23 cellular contexts compared by ENCODE assay signal in the genomic region with DNA sequence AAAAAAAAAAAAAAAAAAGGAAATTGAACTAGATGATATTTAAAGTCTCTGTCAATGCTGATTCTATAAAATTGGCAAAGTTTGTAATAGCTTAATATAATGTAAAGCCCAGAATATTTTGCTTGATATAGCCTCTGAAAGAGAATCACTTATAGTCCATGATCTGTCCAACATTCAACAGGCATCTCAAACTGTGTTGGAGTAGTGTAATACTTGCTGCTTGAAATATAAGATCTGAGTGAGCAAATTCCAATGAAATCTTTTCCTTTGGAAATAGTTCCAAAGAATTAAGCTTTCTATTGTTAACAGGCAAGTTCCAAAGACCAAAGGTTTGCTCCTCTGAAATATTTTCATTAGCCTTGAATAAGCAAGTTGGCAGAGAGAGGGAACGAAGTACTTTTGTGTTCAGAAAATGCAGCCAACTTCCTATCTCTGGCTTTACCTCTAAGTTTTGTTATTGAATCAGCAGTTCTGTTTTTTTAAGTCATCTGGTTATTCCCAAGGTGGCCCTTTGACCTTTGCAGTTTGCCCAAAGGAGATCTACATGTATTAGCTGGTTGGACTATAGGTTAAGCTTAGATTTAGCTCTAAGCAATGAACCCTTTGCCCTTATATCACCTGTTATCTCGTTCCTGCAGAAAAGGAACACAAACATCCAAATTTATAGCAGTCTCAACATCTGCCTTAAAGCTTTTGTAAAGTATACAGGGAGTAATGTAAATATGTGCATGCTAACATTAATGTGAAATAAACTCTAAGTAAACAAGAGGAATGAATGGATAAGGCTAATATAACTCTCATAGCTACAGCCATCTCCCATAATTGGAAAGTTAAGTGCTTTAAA. TPM values are rescaled to one million over a fixed set of nuclear protein-coding genes. Genes with fewer than 3 reads are reported as not detected.
A peak's percentile ranks its signal among the peaks of the same experiment; 100 is the strongest.
DNase-seq lines count a peak whose midpoint lies in the region; ATAC-seq, FAIRE-seq and TF ChIP-seq lines count a peak whose summit lies in the region.
"Had no signal": no experiment of that assay in that cellular context is flagged by ENCODE, and none has a peak within 500 bp of the region (broad histone marks: within the 10 kb centered on the region; RNA-seq: fewer than 3 reads in every experiment).

No MANE protein-coding gene starts in this region.

- H3K4me3 Mint-ChIP-seq in naive thymus-derived CD8-positive, alpha-beta T cell, result no peak overlapping the region
- H3K4me3 Mint-ChIP-seq in activated T-cell treated with anti-CD3 and anti-CD28 coated beads, Interleukin-2, amount 50 U/mL, for 24 hours, result no peak overlapping the region
- H3K4me3 Mint-ChIP-seq: activated CD4-positive, alpha-beta T cell treated with anti-CD3 and anti-CD28 coated beads, Interleukin-2, amount 10 ng/mL, durations not matched to agents 24 days and 14 days; activated T-cell treated with anti-CD3 and anti-CD28 coated beads, Interleukin-2, amount 50 U/mL, for 72 hours; natural killer cell had no signal

- in situ Hi-C loops in astrocyte of the cerebellum (cut with HindIII; ENCODE audit: low sequenced_read_pairs), result no loop called here

- ATAC-seq in left lobe of liver, result peak; percentile 48
- no peak for ATAC-seq in naive thymus-derived CD8-positive, alpha-beta T cell
- ATAC-seq: activated T-cell treated with anti-CD3 and anti-CD28 coated beads, Interleukin-2, amount 50 U/mL, for 72 hours; natural killer cell had no signal

- no peak for TF ChIP-seq CTCF in astrocyte of the cerebellum (IDR thresholded peaks at IDR 0.05; ENCODE audit: low read depth, low read length, missing control alignments)

- no peak overlapping the region for H3K4me3 ChIP-seq in astrocyte of the cerebellum (ENCODE audit: low read depth, low read length)
- H3K4me3 ChIP-seq: MG63, SK-N-MC, spleen had no signal

- H3K27me3 Mint-ChIP-seq in naive thymus-derived CD8-positive, alpha-beta T cell, result peaks cover 0 to 10% (median 0%) of the 10 kb centered on the region in 5 donors
- no peaks in the 10 kb centered on the region for H3K27me3 Mint-ChIP-seq in activated T-cell treated with anti-CD3 and anti-CD28 coated beads, Interleukin-2, amount 50 U/mL, for 24 hours

- FAIRE-seq in GM19239 (lab: Jason Lieb, UNC), result no peak

- DNase-seq in DMS 273 (lab: John Stamatoyannopoulos, UW; ENCODE audit: unreplicated experiment) (peak; percentile 25), DMS 273 treated with DMSO at 0.1 percent for 48 hours (lab: John Stamatoyannopoulos, UW) (no peak), astrocyte of the cerebellum (ENCODE audit: low read depth) (peak; percentile 5), left lobe of liver (ENCODE audit: low spot score) (no peak), GM19239 (ENCODE audit: insufficient read length, low spot score) (no peak), NCI-H510A (lab: John Stamatoyannopoulos, UW) (no peak)
- no peak for DNase-seq in naive thymus-derived CD8-positive, alpha-beta T cell
- no peak for DNase-seq in activated T-cell treated with anti-CD3 and anti-CD28 coated beads, Interleukin-2, amount 50 U/mL, for 24 hours
- DNase-seq: 8988T; activated CD4-positive, alpha-beta T cell treated with anti-CD3 and anti-CD28 coated beads, Interleukin-2, amount 10 ng/mL, durations not matched to agents 24 days and 14 days; activated naive CD4-positive, alpha-beta T cell; activated T-cell treated with anti-CD3 and anti-CD28 coated beads, Interleukin-2, amount 50 U/mL, for 72 hours; islet precursor cell; MG63; midbrain; natural killer cell; NCI-H2029 treated with DMSO at 0.1 percent for 48 hours; NCI-H526 treated with DMSO at 0.1 percent for 48 hours; occipital lobe; retina; spleen; WERI-Rb-1 had no signal

- peaks cover 0 to 2% (median 0%) of the 10 kb centered on the region in 3 donors for H3K36me3 Mint-ChIP-seq in naive thymus-derived CD8-positive, alpha-beta T cell
- H3K36me3 Mint-ChIP-seq in activated T-cell treated with anti-CD3 and anti-CD28 coated beads, Interleukin-2, amount 50 U/mL, for 24 hours (ENCODE audit: low read depth), result no peaks in the 10 kb centered on the region
- H3K36me3 Mint-ChIP-seq: natural killer cell had no signal

- H3K9me3 Mint-ChIP-seq in naive thymus-derived CD8-positive, alpha-beta T cell, result no peaks in the 10 kb centered on the region
- no peaks in the 10 kb centered on the region for H3K9me3 Mint-ChIP-seq in activated T-cell treated with anti-CD3 and anti-CD28 coated beads, Interleukin-2, amount 50 U/mL, for 24 hours
- H3K9me3 Mint-ChIP-seq: activated CD4-positive, alpha-beta T cell treated with anti-CD3 and anti-CD28 coated beads, Interleukin-2, amount 10 ng/mL, durations not matched to agents 24 days and 14 days; activated T-cell treated with anti-CD3 and anti-CD28 coated beads, Interleukin-2, amount 50 U/mL, for 72 hours; natural killer cell had no signal

- POLR2A ChIA-PET in naive thymus-derived CD8-positive, alpha-beta T cell (lab: Charles Lee), result no interaction called here

- H3K27ac Mint-ChIP-seq in naive thymus-derived CD8-positive, alpha-beta T cell, result no peak overlapping the region
- no peak overlapping the region for H3K27ac Mint-ChIP-seq in activated T-cell treated with anti-CD3 and anti-CD28 coated beads, Interleukin-2, amount 50 U/mL, for 24 hours
- H3K27ac Mint-ChIP-seq: activated CD4-positive, alpha-beta T cell treated with anti-CD3 and anti-CD28 coated beads, Interleukin-2, amount 10 ng/mL, durations not matched to agents 24 days and 14 days; activated T-cell treated with anti-CD3 and anti-CD28 coated beads, Interleukin-2, amount 50 U/mL, for 72 hours; natural killer cell had no signal

- peaks cover 0 to 1% (median 0%) of the 10 kb centered on the region in 4 donors for H3K4me1 Mint-ChIP-seq in naive thymus-derived CD8-positive, alpha-beta T cell
- no peaks in the 10 kb centered on the region for H3K4me1 Mint-ChIP-seq in activated T-cell treated with anti-CD3 and anti-CD28 coated beads, Interleukin-2, amount 50 U/mL, for 24 hours (ENCODE audit: low read depth)
- H3K4me1 Mint-ChIP-seq: activated CD4-positive, alpha-beta T cell treated with anti-CD3 and anti-CD28 coated beads, Interleukin-2, amount 10 ng/mL, durations not matched to agents 24 days and 14 days; natural killer cell had no signal

RNA-seq across cellular contexts. Expression of gene CEP350, which starts 24.4 kb away (rescaled TPM):
- total RNA-seq in left lobe of liver, result 18.0 TPM
- total RNA-seq in naive thymus-derived CD8-positive, alpha-beta T cell, result 10 to 100 TPM; 85.3 to 86.6 TPM
- polyA plus RNA-seq in naive thymus-derived CD8-positive, alpha-beta T cell, result 10 to 100 TPM; 20.2 to 52.0 (median 31.8) TPM

RNA-seq across cellular contexts. Expression of gene TOR1AIP1, which starts 48.1 kb away (rescaled TPM):
- total RNA-seq in left lobe of liver, result 22.2 TPM
- total RNA-seq in naive thymus-derived CD8-positive, alpha-beta T cell, result 10 to 100 TPM; 51.6 to 56.5 TPM
- 10 to 100 TPM; 46.9 to 63.0 (median 55.1) TPM for polyA plus RNA-seq in naive thymus-derived CD8-positive, alpha-beta T cell

RNA-seq across cellular contexts. Expression of gene TOR1AIP2, which starts 52.6 kb away (rescaled TPM):
- 84.1 TPM for total RNA-seq in left lobe of liver
- 10 to 100 TPM; 52.0 to 52.8 TPM for total RNA-seq in naive thymus-derived CD8-positive, alpha-beta T cell
- polyA plus RNA-seq in naive thymus-derived CD8-positive, alpha-beta T cell, result 10 to 100 TPM in 2 of 3 donors, 1 to 10 TPM in 1; 7.6 to 12.5 (median 12.5) TPM

Comparison
In these comparisons a context has a peak if more than half of its experiments do, and no peak if none do; other contexts are left out.
1. DNase-seq: peak in DMS 273 (single experiment) and astrocyte of the cerebellum (single experiment); none in DMS 273 treated with DMSO at 0.1 percent for 48 hours (single experiment), left lobe of liver (single experiment), GM19239 (single experiment), naive thymus-derived CD8-positive, alpha-beta T cell (0 of 10), NCI-H510A (single experiment) and activated T-cell treated with anti-CD3 and anti-CD28 coated beads, Interleukin-2, amount 50 U/mL, for 24 hours (single experiment).